ENCODE assay signal across 29 cellular contexts in genomic region chr3:14244521-14244920, GRCh38.
"Had no signal": no experiment of that assay in that cellular context is flagged by ENCODE, and none has a peak within 500 bp of the region (broad histone marks: within the 10 kb centered on the region; RNA-seq: fewer than 3 reads in every experiment).

No MANE protein-coding gene starts in this region.

- H3K27ac ChIP-seq: ascending aorta, body of pancreas, SJCRH30, WERI-Rb-1 had no signal

- H3K36me3 ChIP-seq: ascending aorta, SJCRH30, WERI-Rb-1 had no signal

- H3K27me3 ChIP-seq: ascending aorta, body of pancreas, SJCRH30 had no signal

- DNase-seq: activated CD4-positive, alpha-beta T cell treated with anti-CD3 and anti-CD28 coated beads for 36 hours; activated CD4-positive, alpha-beta T cell treated with anti-CD3 and anti-CD28 coated beads, Interleukin-2, amount 50 U/mL, for 4 hours; activated CD8-positive, alpha-beta memory T cell treated with anti-CD3 and anti-CD28 coated beads, Interleukin-2, amount 10 ng/mL, durations not matched to agents 7 days and 5 days; activated effector memory CD4-positive, alpha-beta T cell treated with Interleukin-2 at 50 U/mL for 16 hours; activated naive CD4-positive, alpha-beta T cell treated with Interleukin-2 at 50 U/mL for 16 hours; activated naive CD8-positive, alpha-beta T cell treated with anti-CD3 and anti-CD28 coated beads, Interleukin-2, amount 50 U/mL, for 24 hours; activated T-cell treated with anti-CD3 and anti-CD28 coated beads, Interleukin-2, amount 50 U/mL, for 24 hours; amniotic stem cell; body of pancreas; Kasumi-1; KBM-7; NCI-H1092; NCI-H1417; NCI-H1930; NCI-H2171 treated with DMSO at 0.1 percent for 48 hours; NCI-H226; NCI-H526; NCI-H774; NK-92 treated with Interleukin-12 subunit alpha and Interleukin-12 subunit beta, amount 100 ng/mL, for 24 hours; OCI-M1; RPMI8226; SJCRH30; SK-N-SH; T-helper 1 cell; WERI-Rb-1 had no signal

- H3K4me1 ChIP-seq: ascending aorta, body of pancreas, SJCRH30 had no signal

- H3K4me3 ChIP-seq: ascending aorta, body of pancreas, SJCRH30 had no signal

- H3K9ac ChIP-seq: SK-N-SH had no signal

- H3K4me2 ChIP-seq: SK-N-SH had no signal

- ATAC-seq: activated CD4-positive, alpha-beta T cell treated with anti-CD3 and anti-CD28 coated beads for 36 hours; activated CD8-positive, alpha-beta memory T cell treated with anti-CD3 and anti-CD28 coated beads, Interleukin-2, amount 10 ng/mL, durations not matched to agents 7 days and 5 days; activated naive CD4-positive, alpha-beta T cell treated with anti-CD3 and anti-CD28 coated beads, Interleukin-2, amount 50 U/mL, for 72 hours; activated naive CD8-positive, alpha-beta T cell treated with anti-CD3 and anti-CD28 coated beads, Interleukin-2, amount 50 U/mL, for 24 hours; body of pancreas; Panc1; Right ventricle myocardium inferior had no signal

- H3K9me3 ChIP-seq: ascending aorta, body of pancreas, SJCRH30, SK-N-SH had no signal
